1 cellular context compared by ENCODE assay signal in genomic region chr2:187519419-187520120, GRCh38.
TF ChIP-seq lines count a peak whose summit lies in the region.

No MANE protein-coding gene starts in this region.

TF ChIP-seq in HepG2, 621 proteins besides CTCF, POLR2A, EP300 and RAD21 (continued from another document and continues in another):
- TF ChIP-seq SP1 (IDR thresholded peaks at IDR 0.05): no peak
- no peak for TF ChIP-seq SP1 (CRISPR knock-in tag; IDR thresholded peaks at IDR 0.05)
- no peak for TF ChIP-seq KLF12 (CRISPR knock-in tag; IDR thresholded peaks at IDR 0.05; ENCODE audit: borderline replicate concordance)
- no peak for TF ChIP-seq ATF1 (CRISPR knock-in tag; IDR thresholded peaks at IDR 0.05)
- TF ChIP-seq ZSCAN29 (CRISPR knock-in tag; conservative IDR thresholded peaks at IDR 0.05): no peak
- TF ChIP-seq TARDBP (CRISPR knock-in tag; IDR thresholded peaks at IDR 0.05): peak; percentile 35; the same call in 1 of the 2 replicates
- no peak for TF ChIP-seq ZNF879 (CRISPR knock-in tag; IDR thresholded peaks at IDR 0.05)
- TF ChIP-seq ZNF343 (CRISPR knock-in tag; IDR thresholded peaks at IDR 0.05): 0 out of 2 replicates have a peak, but pooled peaks have one; percentile 43
- peak; percentile 49; the same call in 1 of the 2 replicates for TF ChIP-seq ZNF598 (CRISPR knock-in tag; IDR thresholded peaks at IDR 0.05; ENCODE audit: borderline replicate concordance)
- TF ChIP-seq, protein P1, sequence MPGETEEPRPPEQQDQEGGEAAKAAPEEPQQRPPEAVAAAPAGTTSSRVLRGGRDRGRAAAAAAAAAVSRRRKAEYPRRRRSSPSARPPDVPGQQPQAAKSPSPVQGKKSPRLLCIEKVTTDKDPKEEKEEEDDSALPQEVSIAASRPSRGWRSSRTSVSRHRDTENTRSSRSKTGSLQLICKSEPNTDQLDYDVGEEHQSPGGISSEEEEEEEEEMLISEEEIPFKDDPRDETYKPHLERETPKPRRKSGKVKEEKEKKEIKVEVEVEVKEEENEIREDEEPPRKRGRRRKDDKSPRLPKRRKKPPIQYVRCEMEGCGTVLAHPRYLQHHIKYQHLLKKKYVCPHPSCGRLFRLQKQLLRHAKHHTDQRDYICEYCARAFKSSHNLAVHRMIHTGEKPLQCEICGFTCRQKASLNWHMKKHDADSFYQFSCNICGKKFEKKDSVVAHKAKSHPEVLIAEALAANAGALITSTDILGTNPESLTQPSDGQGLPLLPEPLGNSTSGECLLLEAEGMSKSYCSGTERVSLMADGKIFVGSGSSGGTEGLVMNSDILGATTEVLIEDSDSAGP (CRISPR knock-in tag; IDR thresholded peaks at IDR 0.05; ENCODE audit: borderline replicate concordance): peak; percentile 49; the same call in 1 of the 2 replicates
- TF ChIP-seq ZMYM2 (CRISPR knock-in tag; IDR thresholded peaks at IDR 0.05): no peak
- TF ChIP-seq RAD51 (IDR thresholded peaks at IDR 0.05; ENCODE audit: borderline replicate concordance): no peak
- TF ChIP-seq, protein P2, sequence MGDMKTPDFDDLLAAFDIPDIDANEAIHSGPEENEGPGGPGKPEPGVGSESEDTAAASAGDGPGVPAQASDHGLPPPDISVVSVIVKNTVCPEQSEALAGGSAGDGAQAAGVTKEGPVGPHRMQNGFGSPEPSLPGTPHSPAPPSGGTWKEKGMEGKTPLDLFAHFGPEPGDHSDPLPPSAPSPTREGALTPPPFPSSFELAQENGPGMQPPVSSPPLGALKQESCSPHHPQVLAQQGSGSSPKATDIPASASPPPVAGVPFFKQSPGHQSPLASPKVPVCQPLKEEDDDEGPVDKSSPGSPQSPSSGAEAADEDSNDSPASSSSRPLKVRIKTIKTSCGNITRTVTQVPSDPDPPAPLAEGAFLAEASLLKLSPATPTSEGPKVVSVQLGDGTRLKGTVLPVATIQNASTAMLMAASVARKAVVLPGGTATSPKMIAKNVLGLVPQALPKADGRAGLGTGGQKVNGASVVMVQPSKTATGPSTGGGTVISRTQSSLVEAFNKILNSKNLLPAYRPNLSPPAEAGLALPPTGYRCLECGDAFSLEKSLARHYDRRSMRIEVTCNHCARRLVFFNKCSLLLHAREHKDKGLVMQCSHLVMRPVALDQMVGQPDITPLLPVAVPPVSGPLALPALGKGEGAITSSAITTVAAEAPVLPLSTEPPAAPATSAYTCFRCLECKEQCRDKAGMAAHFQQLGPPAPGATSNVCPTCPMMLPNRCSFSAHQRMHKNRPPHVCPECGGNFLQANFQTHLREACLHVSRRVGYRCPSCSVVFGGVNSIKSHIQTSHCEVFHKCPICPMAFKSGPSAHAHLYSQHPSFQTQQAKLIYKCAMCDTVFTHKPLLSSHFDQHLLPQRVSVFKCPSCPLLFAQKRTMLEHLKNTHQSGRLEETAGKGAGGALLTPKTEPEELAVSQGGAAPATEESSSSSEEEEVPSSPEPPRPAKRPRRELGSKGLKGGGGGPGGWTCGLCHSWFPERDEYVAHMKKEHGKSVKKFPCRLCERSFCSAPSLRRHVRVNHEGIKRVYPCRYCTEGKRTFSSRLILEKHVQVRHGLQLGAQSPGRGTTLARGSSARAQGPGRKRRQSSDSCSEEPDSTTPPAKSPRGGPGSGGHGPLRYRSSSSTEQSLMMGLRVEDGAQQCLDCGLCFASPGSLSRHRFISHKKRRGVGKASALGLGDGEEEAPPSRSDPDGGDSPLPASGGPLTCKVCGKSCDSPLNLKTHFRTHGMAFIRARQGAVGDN (CRISPR knock-in tag; IDR thresholded peaks at IDR 0.05): peak; percentile 76
- TF ChIP-seq ZSCAN9 (CRISPR knock-in tag; IDR thresholded peaks at IDR 0.05; ENCODE audit: borderline replicate concordance): no peak
- TF ChIP-seq PRDM15 (CRISPR knock-in tag; IDR thresholded peaks at IDR 0.05): no peak
- peak; percentile 63; the same call in 1 of the 2 replicates for TF ChIP-seq SPEN (CRISPR knock-in tag; IDR thresholded peaks at IDR 0.05; ENCODE audit: low read depth)
- no peak for TF ChIP-seq ZSCAN22 (CRISPR knock-in tag; IDR thresholded peaks at IDR 0.05)
- TF ChIP-seq, protein P3, sequence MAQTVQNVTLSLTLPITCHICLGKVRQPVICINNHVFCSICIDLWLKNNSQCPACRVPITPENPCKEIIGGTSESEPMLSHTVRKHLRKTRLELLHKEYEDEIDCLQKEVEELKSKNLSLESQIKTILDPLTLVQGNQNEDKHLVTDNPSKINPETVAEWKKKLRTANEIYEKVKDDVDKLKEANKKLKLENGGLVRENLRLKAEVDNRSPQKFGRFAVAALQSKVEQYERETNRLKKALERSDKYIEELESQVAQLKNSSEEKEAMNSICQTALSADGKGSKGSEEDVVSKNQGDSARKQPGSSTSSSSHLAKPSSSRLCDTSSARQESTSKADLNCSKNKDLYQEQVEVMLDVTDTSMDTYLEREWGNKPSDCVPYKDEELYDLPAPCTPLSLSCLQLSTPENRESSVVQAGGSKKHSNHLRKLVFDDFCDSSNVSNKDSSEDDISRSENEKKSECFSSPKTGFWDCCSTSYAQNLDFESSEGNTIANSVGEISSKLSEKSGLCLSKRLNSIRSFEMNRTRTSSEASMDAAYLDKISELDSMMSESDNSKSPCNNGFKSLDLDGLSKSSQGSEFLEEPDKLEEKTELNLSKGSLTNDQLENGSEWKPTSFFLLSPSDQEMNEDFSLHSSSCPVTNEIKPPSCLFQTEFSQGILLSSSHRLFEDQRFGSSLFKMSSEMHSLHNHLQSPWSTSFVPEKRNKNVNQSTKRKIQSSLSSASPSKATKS (CRISPR knock-in tag; IDR thresholded peaks at IDR 0.05): no peak
- TF ChIP-seq TRAFD1 (CRISPR knock-in tag; IDR thresholded peaks at IDR 0.05; ENCODE audit: borderline replicate concordance): no peak
- no peak for TF ChIP-seq SP4 (CRISPR knock-in tag; IDR thresholded peaks at IDR 0.05)
- TF ChIP-seq SKI (IDR thresholded peaks at IDR 0.05; ENCODE audit: partially characterized antibody): no peak
- TF ChIP-seq NFE2L1 (CRISPR knock-in tag; IDR thresholded peaks at IDR 0.05; ENCODE audit: borderline replicate concordance): no peak
- TF ChIP-seq PITX1 (CRISPR knock-in tag; IDR thresholded peaks at IDR 0.05): peak; percentile 54; the same call in 1 of the 2 replicates
- TF ChIP-seq CBX5 (CRISPR knock-in tag; IDR thresholded peaks at IDR 0.05; ENCODE audit: borderline replicate concordance): 0 out of 2 replicates have a peak, but pooled peaks have one; percentile 28
- TF ChIP-seq FOSL2 (CRISPR knock-in tag; IDR thresholded peaks at IDR 0.05): no peak
- no peak for TF ChIP-seq NFRKB (IDR thresholded peaks at IDR 0.05)
- no peak for TF ChIP-seq ZNF383 (CRISPR knock-in tag; IDR thresholded peaks at IDR 0.05; ENCODE audit: borderline replicate concordance)
- TF ChIP-seq AKAP8 (CRISPR knock-in tag; IDR thresholded peaks at IDR 0.05): no peak
- TF ChIP-seq ZBTB7B (CRISPR knock-in tag; IDR thresholded peaks at IDR 0.05): peak; percentile 37; the same call in 1 of the 2 replicates
- no peak for TF ChIP-seq HNRNPUL1 (IDR thresholded peaks at IDR 0.05; ENCODE audit: low read depth, low read length)
- TF ChIP-seq MTA3 (CRISPR knock-in tag; IDR thresholded peaks at IDR 0.05): no peak
- no peak for TF ChIP-seq ARHGAP35 (CRISPR knock-in tag; IDR thresholded peaks at IDR 0.05; ENCODE audit: borderline replicate concordance)
- TF ChIP-seq ZNF333 (CRISPR knock-in tag; IDR thresholded peaks at IDR 0.05; ENCODE audit: borderline replicate concordance): no peak
- no peak for TF ChIP-seq SMC3 (IDR thresholded peaks at IDR 0.05; ENCODE audit: low read length)
- 0 out of 2 replicates have a peak, but pooled peaks have one; percentile 47 for TF ChIP-seq ETV6 (CRISPR knock-in tag; conservative IDR thresholded peaks at IDR 0.05)
- TF ChIP-seq TBP (CRISPR knock-in tag; IDR thresholded peaks at IDR 0.05): no peak
- TF ChIP-seq FOXK2 (IDR thresholded peaks at IDR 0.05): no peak
- no peak for TF ChIP-seq ZNF407 (CRISPR knock-in tag; IDR thresholded peaks at IDR 0.05; ENCODE audit: not compliant biosample characterization)
- TF ChIP-seq ZNF3 (CRISPR knock-in tag; IDR thresholded peaks at IDR 0.05): no peak
- TF ChIP-seq, protein P4, sequence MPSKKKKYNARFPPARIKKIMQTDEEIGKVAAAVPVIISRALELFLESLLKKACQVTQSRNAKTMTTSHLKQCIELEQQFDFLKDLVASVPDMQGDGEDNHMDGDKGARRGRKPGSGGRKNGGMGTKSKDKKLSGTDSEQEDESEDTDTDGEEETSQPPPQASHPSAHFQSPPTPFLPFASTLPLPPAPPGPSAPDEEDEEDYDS (CRISPR knock-in tag; IDR thresholded peaks at IDR 0.05): no peak
- no peak for TF ChIP-seq GABPA (IDR thresholded peaks at IDR 0.05; ENCODE audit: low read depth, low read length)
- TF ChIP-seq GABPA (CRISPR knock-in tag; IDR thresholded peaks at IDR 0.05; ENCODE audit: low read depth): no peak
